In the genomic region with DNA sequence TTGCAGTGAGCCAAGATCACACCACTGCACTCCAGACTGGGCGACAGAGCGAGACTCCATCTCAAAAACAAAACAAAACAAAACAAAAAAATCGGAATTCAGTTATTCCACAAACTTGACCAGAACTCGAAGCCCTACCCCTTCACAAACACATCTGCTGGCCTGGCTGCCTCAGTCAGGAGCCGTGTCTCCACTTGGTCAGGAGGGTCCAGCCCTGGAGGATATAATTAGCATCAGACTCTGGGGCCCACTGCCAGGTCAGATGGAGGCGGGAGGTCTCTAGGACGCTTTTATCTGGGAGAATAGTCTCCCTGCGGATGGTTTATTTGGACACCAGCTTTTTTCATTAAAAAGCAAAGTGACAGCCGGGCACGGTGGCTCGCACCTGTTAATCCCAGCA, we compare ENCODE assay signal across 14 cellular contexts. TPM values are rescaled to one million over a fixed set of nuclear protein-coding genes. Genes with fewer than 3 reads are reported as not detected.
DNase-seq lines count a peak whose midpoint lies in the region; ATAC-seq and TF ChIP-seq lines count a peak whose summit lies in the region.
"Had no signal": no experiment of that assay in that cellular context is flagged by ENCODE, and none has a peak within 500 bp of the region (broad histone marks: within the 10 kb centered on the region; RNA-seq: fewer than 3 reads in every experiment).

No MANE protein-coding gene starts in this region.

- POLR2A ChIA-PET in GM10248 (lab: Yijun Ruan, JAX), result interaction anchor here (0.6 kb wide), 2 partner anchors 11 to 36 kb away, joined by 3 to 5 read pairs; no protein-coding TSS in a partner anchor

- CTCF ChIA-PET in GM10248 (lab: Yijun Ruan, JAX), result interaction anchor here (2.0 kb wide), 1 partner anchor 8 kb away, joined by 9 read pairs; a partner anchor contains a TSS

- no peaks in the 10 kb centered on the region for H3K9me3 Mint-ChIP-seq in CD14-positive monocyte
- H3K9me3 Mint-ChIP-seq in central memory CD8-positive, alpha-beta T cell, result no peaks in the 10 kb centered on the region

- H3K36me3 ChIP-seq in left ventricle myocardium inferior (no peaks in the 10 kb centered on the region), smooth muscle cell (ENCODE audit: low read depth) (no peaks in the 10 kb centered on the region)

- H3K36me3 Mint-ChIP-seq in CD14-positive monocyte, result peaks cover 32 to 37% of the 10 kb centered on the region in 2 donors
- peaks cover 8% of the 10 kb centered on the region for H3K36me3 Mint-ChIP-seq in central memory CD8-positive, alpha-beta T cell (ENCODE audit: insufficient read depth)
- H3K36me3 Mint-ChIP-seq: activated naive CD8-positive, alpha-beta T cell had no signal

- H3K79me2 ChIP-seq in smooth muscle cell (ENCODE audit: low read depth), result peaks cover 99% of the 10 kb centered on the region

- peaks cover 0 to 4% (median 3%) of the 10 kb centered on the region in 3 donors for H3K27me3 Mint-ChIP-seq in CD14-positive monocyte (ENCODE audit: low read depth in 3 of 3)
- H3K27me3 Mint-ChIP-seq in central memory CD8-positive, alpha-beta T cell, result no peaks in the 10 kb centered on the region
- H3K27me3 Mint-ChIP-seq: activated naive CD8-positive, alpha-beta T cell had no signal

- intact Hi-C loops in CD14-positive monocyte (cut with micrococcal nuclease), result no loop called here
- intact Hi-C loops in left ventricle myocardium inferior (cut with micrococcal nuclease), result no loop called here
- intact Hi-C loops in posterior cingulate gyrus (cut with DNase I), result no loop called here

- peak overlapping the region; percentile 35 for H3K9ac ChIP-seq in smooth muscle cell (ENCODE audit: low read depth)

- TF ChIP-seq CTCF in CD14-positive monocyte (IDR thresholded peaks at IDR 0.05) (no peak), left ventricle myocardium inferior (IDR thresholded peaks at IDR 0.05; ENCODE audit: borderline replicate concordance) (no peak), smooth muscle cell (IDR thresholded peaks at IDR 0.05; ENCODE audit: borderline replicate concordance, insufficient read depth, poor library complexity, severe bottlenecking) (no peak), GM10248 (IDR thresholded peaks at IDR 0.05; ENCODE audit: control extremely low read depth, extremely low read depth, low read depth, missing control alignments) (no peak)

- H3K9me3 ChIP-seq in left ventricle myocardium inferior (replicated peaks), result no peaks in the 10 kb centered on the region
- H3K9me3 ChIP-seq in smooth muscle cell (replicated peaks; ENCODE audit: low read depth), result no peaks in the 10 kb centered on the region

- peak overlapping the region; percentile 7 for H3K4me3 ChIP-seq in left ventricle myocardium inferior
- H3K4me3 ChIP-seq in smooth muscle cell, result no peak overlapping the region

- H3K4me1 Mint-ChIP-seq in CD14-positive monocyte, result peaks cover 78% of the 10 kb centered on the region
- peaks cover 64% of the 10 kb centered on the region for H3K4me1 Mint-ChIP-seq in central memory CD8-positive, alpha-beta T cell

- H4K20me1 ChIP-seq in smooth muscle cell (ENCODE audit: low read depth), result peaks cover 100% of the 10 kb centered on the region

- no peak overlapping the region for H2AFZ ChIP-seq in smooth muscle cell (ENCODE audit: low read depth)

- no peak for ATAC-seq in central memory CD8-positive, alpha-beta T cell (replicated peaks; ENCODE audit: extremely low read depth, poor library complexity, severe bottlenecking)

- no peak for DNase-seq in CD14-positive monocyte (ENCODE audit: low spot score)
- DNase-seq in central memory CD8-positive, alpha-beta T cell (ENCODE audit: low spot score in 2 of 2), result no peak
- DNase-seq in left ventricle myocardium inferior, result peak; percentile 75
- DNase-seq in smooth muscle cell (lab: John Stamatoyannopoulos, UW; ENCODE audit: unreplicated experiment), result no peak
- no peak for DNase-seq in GM10248 (ENCODE audit: extremely low spot score)
- DNase-seq in posterior cingulate gyrus, result no peak
- DNase-seq in SHP77 treated with DMSO at 0.1 percent for 48 hours (lab: John Stamatoyannopoulos, UW), result no peak
- no peak for DNase-seq in NAMALWA (ENCODE audit: low spot score)
- DNase-seq: glutamatergic neuron, islet precursor cell, Kasumi-1, midbrain, NCI-H446 treated with DMSO at 0.1 percent for 48 hours had no signal

- WGBS in smooth muscle cell (ENCODE audit: low lambda C conversion rate), result 85% methylated on average over 11 of the region's 11 CpGs

- H3K27me3 ChIP-seq in left ventricle myocardium inferior (ENCODE audit: low read depth) (no peaks in the 10 kb centered on the region), smooth muscle cell (ENCODE audit: low read depth) (no peaks in the 10 kb centered on the region)

- H3K27ac ChIP-seq in left ventricle myocardium inferior (replicated peaks), result peak overlapping the region; percentile 80
- H3K27ac ChIP-seq in smooth muscle cell (ENCODE audit: low read depth), result peak overlapping the region; percentile 94

- H3K27ac Mint-ChIP-seq in CD14-positive monocyte, result peak overlapping the region; percentile 98 to 100 (median 99)
- peak overlapping the region; percentile 80 for H3K27ac Mint-ChIP-seq in central memory CD8-positive, alpha-beta T cell (ENCODE audit: low read depth)
- H3K27ac Mint-ChIP-seq: activated naive CD8-positive, alpha-beta T cell had no signal

- peaks cover 5% of the 10 kb centered on the region for H3F3A ChIP-seq in smooth muscle cell (ENCODE audit: low read depth)

- H3K4me1 ChIP-seq in left ventricle myocardium inferior, result peaks cover 82% of the 10 kb centered on the region
- no peaks in the 10 kb centered on the region for H3K4me1 ChIP-seq in smooth muscle cell (ENCODE audit: low read depth)

- no peak overlapping the region for H3K4me2 ChIP-seq in smooth muscle cell

- H3K4me3 Mint-ChIP-seq in CD14-positive monocyte, result peak overlapping the region in 1 of 2 donors; percentile 34
- H3K4me3 Mint-ChIP-seq in central memory CD8-positive, alpha-beta T cell, result no peak overlapping the region
- H3K4me3 Mint-ChIP-seq: activated naive CD8-positive, alpha-beta T cell had no signal

RNA-seq across cellular contexts. Expression of a gene that starts 8.0 kb away (rescaled TPM):
- polyA plus RNA-seq in CD14-positive monocyte (10 to 100 TPM; 12.2 to 12.6 TPM), smooth muscle cell (15.2 and 31.7 TPM in 2 replicates)
- total RNA-seq in left ventricle myocardium inferior (7.9 TPM), smooth muscle cell (10.5 and 12.8 TPM in 2 replicates)

RNA-seq across cellular contexts. Expression of a gene that starts 29.5 kb away (rescaled TPM):
- polyA plus RNA-seq in CD14-positive monocyte (10 to 100 TPM; 78.0 to 81.2 TPM), smooth muscle cell (340 and 358 TPM in 2 replicates)
- total RNA-seq in left ventricle myocardium inferior (153 TPM), smooth muscle cell (143 and 161 TPM in 2 replicates)

RNA-seq across cellular contexts. Expression of a gene that starts 43.8 kb away (rescaled TPM):
- polyA plus RNA-seq in CD14-positive monocyte (10 to 100 TPM; 74.4 to 87.9 TPM), smooth muscle cell (134 and 141 TPM in 2 replicates)
- total RNA-seq in left ventricle myocardium inferior (52.0 TPM), smooth muscle cell (75.4 and 104 TPM in 2 replicates)

RNA-seq across cellular contexts. Expression of a gene that starts 57.8 kb away (rescaled TPM):
- polyA plus RNA-seq in CD14-positive monocyte, result 100 to 1,000 TPM; 832 to 896 TPM
- total RNA-seq in left ventricle myocardium inferior, result 643 TPM
- 991 and 1,086 TPM in 2 replicates for total RNA-seq in smooth muscle cell
- polyA plus RNA-seq in smooth muscle cell, result 752 and 759 TPM in 2 replicates
